Comparison of ENCODE assay signal across 8 cellular contexts in the genomic region with DNA sequence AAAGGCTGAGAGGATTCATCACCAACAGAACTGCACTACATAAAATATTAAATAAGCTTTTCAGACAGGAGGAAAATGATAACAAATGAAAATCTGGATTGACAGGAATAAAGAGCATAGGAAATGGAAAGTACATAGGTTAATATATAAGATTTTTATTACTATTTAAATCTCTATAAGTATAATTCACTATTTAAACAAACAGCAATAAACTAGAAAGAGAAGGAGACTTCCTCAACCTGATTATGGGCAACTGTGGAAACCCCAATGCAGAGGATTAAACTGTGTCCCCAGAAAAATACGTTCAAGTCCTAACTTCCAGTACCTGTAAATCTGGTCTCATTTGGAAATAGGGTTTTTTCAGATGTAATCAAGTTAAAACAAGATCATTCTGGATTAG.
"Had no signal": no experiment of that assay in that cellular context is flagged by ENCODE, and none has a peak within 500 bp of the region (broad histone marks: within the 10 kb centered on the region; RNA-seq: fewer than 3 reads in every experiment).

No MANE protein-coding gene starts in this region.

- FAIRE-seq: G401.6, GM12878, GM12891, GM12892, GM18507, GM19239 had no signal

- H3K4me3 ChIP-seq: GM12878 had no signal

- ATAC-seq: GM12878 had no signal

- DNase-seq: GDM1, GF-D8 had no signal
